ENCODE assay signal across 8 cellular contexts in the genomic region with DNA sequence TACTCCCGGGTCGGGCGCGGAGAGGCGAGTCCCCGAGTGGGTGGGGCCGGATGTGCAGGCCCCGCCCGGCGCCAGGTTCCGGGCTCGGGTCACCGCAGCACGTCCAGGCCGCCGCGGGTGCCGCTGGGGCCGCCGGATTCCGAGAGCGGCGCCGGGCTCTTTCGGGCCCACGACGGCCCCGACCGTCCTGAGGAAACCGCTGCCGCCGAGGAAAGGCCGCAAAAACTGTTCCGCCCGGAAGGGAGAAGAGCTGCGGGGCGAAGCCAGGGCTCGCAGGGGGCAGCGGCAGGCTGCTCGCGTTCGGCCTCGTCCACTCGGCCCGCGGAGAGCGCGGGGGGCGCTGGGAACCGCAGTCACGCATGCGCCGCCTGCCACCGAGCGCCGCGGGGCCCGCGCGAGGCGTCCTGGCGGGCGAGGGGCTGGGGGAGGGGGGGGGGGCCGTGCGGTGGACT. TPM values are rescaled to one million over a fixed set of nuclear protein-coding genes. Genes with fewer than 3 reads are reported as not detected.
A peak's percentile ranks its signal among the peaks of the same experiment; 100 is the strongest.
DNase-seq lines count a peak whose midpoint lies in the region; ATAC-seq and TF ChIP-seq lines count a peak whose summit lies in the region.

A gene (minus strand): TSS at position 342 of the 452 bp plus-strand sequence. CDS start 718 bp downstream, outside the sequence.

- CTCF ChIA-PET in activated B cell treated with CpG ODN at 0.5 μM for 24 hours (lab: Charles Lee): no interaction called here

- no peaks in the 10 kb centered on the region for H3K27me3 Mint-ChIP-seq in activated B cell treated with CpG ODN at 0.5 μM for 24 hours

- peaks cover 46% of the 10 kb centered on the region for H3K4me1 Mint-ChIP-seq in activated B cell treated with CpG ODN at 0.5 μM for 24 hours

- intact Hi-C loops in activated B cell treated with CpG ODN at 0.5 μM for 24 hours (cut with micrococcal nuclease): loop anchor here (1.0 to 2.0 kb wide), 3 partner anchors 147 to 718 kb away; a partner anchor contains a TSS

- TF ChIP-seq CTCF in activated B cell treated with CpG ODN at 0.5 μM for 24 hours (IDR thresholded peaks at IDR 0.05) (no peak), cardiac fibroblast (IDR thresholded peaks at IDR 0.05; ENCODE audit: low read depth, low read length) (no peak)

- DNase-seq in SIG-M5 treated with dmso at 0.1 percent for 504 hours (lab: John Stamatoyannopoulos, UW; ENCODE audit: unreplicated experiment): peak; percentile 74
- no peak for DNase-seq in SIG-M5 (lab: John Stamatoyannopoulos, UW)
- DNase-seq in NCI-H2029 treated with DMSO at 0.1 percent for 48 hours (lab: John Stamatoyannopoulos, UW): peak; percentile 46
- peak; percentile 82 for DNase-seq in activated B cell treated with CpG ODN at 0.5 μM for 24 hours
- peak; percentile 87 to 94 for DNase-seq in cardiac fibroblast (ENCODE audit: low read depth in 2 of 2)
- peak; percentile 91 for DNase-seq in iris pigment epithelial cell (ENCODE audit: low read depth)
- peak; percentile 70 to 84 for DNase-seq in stimulated activated CD4-positive, alpha-beta T cell treated with anti-CD3 and anti-CD28 coated beads, Interleukin-12 subunit alpha, Interleukin-12 subunit beta, amount 100 ng/mL, for 24 hours (ENCODE audit: low read depth in 2 of 2)

- peak within 1 kb of the TSS; percentile 93 for H3K27ac Mint-ChIP-seq in activated B cell treated with CpG ODN at 0.5 μM for 24 hours

- peaks cover 23% of the 10 kb centered on the region for H3K36me3 Mint-ChIP-seq in activated B cell treated with CpG ODN at 0.5 μM for 24 hours (ENCODE audit: low read depth)

- peak within 1 kb of the TSS; percentile 95 for H3K4me3 Mint-ChIP-seq in activated B cell treated with CpG ODN at 0.5 μM for 24 hours

- ATAC-seq in HG02938 (IDR thresholded peaks at IDR 0.05; ENCODE audit: unreplicated experiment) (peak; percentile 77), activated B cell treated with CpG ODN at 0.5 μM for 24 hours (ENCODE audit: low read depth) (peak; percentile 87)

- POLR2A ChIA-PET in activated B cell treated with CpG ODN at 0.5 μM for 24 hours (lab: Charles Lee): interaction anchor here (0.7 to 1.3 kb wide), 2 partner anchors 277 to 1852 kb away, joined by 3 read pairs; no protein-coding TSS in a partner anchor

- no peaks in the 10 kb centered on the region for H3K9me3 Mint-ChIP-seq in activated B cell treated with CpG ODN at 0.5 μM for 24 hours

- H3K4me3 ChIP-seq in cardiac fibroblast (replicated peaks in 1 of 2; ENCODE audit: low read depth in 2 of 2, low read length in 2 of 2): peak within 1 kb of the TSS; percentile 83 to 91

RNA-seq across cellular contexts. Expression of the gene that starts here (rescaled TPM):
- 8.3 and 10.3 TPM in 2 replicates for total RNA-seq in activated B cell treated with CpG ODN at 0.5 μM for 24 hours
